In the genomic region with DNA sequence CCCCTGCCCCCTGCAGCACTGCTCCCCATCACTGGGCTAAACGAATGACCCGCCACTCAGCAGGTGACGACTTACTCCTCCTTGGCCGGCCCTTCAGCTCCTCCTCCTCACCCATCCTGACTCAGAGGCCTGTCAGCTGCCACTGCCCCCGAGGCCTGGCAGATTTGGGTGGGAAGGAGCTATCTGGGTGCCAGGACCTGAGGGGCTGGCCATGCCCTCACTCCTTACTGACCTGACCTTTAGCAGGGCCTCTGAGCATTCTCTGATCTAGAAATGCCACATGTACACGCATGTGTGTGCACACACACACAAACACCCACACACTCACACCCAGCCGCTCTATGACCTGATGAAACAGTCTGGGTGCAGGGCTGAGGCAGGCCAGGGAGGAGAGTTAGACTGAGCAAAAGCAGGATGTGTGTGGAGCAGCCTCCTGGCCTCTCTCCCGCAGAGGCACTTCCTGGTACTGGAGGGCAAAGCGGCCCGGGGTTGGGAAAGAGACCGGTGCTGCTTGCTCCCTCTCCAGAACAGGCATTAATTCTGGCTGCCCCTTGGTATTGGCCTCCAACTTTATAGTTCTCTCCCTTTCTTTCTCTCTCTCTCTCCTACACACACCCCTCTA, we compare ENCODE assay signal across 1 cellular context.
A peak's percentile ranks its signal among the peaks of the same experiment; 100 is the strongest.
TF ChIP-seq lines count a peak whose summit lies in the region.

No MANE protein-coding gene starts in this region.

TF ChIP-seq in HepG2, 621 proteins besides CTCF, POLR2A, EP300 and RAD21 (continued from another document and continues in another):
- peak; percentile 89 for TF ChIP-seq ZNF646 (CRISPR knock-in tag; IDR thresholded peaks at IDR 0.05)
- no peak for TF ChIP-seq ZNF496 (CRISPR knock-in tag; IDR thresholded peaks at IDR 0.05; ENCODE audit: insufficient replicate concordance)
- TF ChIP-seq ZBTB8A (CRISPR knock-in tag; IDR thresholded peaks at IDR 0.05; ENCODE audit: borderline replicate concordance, low read depth) = no peak
- TF ChIP-seq TGIF2 (CRISPR knock-in tag; IDR thresholded peaks at IDR 0.05) = no peak
- peak; percentile 51 for TF ChIP-seq RXRB (CRISPR knock-in tag; IDR thresholded peaks at IDR 0.05; ENCODE audit: borderline replicate concordance)
- TF ChIP-seq KMT2A (CRISPR knock-in tag; IDR thresholded peaks at IDR 0.05) = no peak
- TF ChIP-seq ZNF670 (CRISPR knock-in tag; IDR thresholded peaks at IDR 0.05; ENCODE audit: borderline replicate concordance) = no peak; the same call in 1 of the 2 replicates
- no peak for TF ChIP-seq IRF9 (CRISPR knock-in tag; IDR thresholded peaks at IDR 0.05; ENCODE audit: borderline replicate concordance)
- no peak for TF ChIP-seq ZNF350 (CRISPR knock-in tag; IDR thresholded peaks at IDR 0.05; ENCODE audit: borderline replicate concordance, low read depth)
- TF ChIP-seq DBP (CRISPR knock-in tag; IDR thresholded peaks at IDR 0.05; ENCODE audit: not compliant biosample characterization) = no peak
- TF ChIP-seq, protein P1, sequence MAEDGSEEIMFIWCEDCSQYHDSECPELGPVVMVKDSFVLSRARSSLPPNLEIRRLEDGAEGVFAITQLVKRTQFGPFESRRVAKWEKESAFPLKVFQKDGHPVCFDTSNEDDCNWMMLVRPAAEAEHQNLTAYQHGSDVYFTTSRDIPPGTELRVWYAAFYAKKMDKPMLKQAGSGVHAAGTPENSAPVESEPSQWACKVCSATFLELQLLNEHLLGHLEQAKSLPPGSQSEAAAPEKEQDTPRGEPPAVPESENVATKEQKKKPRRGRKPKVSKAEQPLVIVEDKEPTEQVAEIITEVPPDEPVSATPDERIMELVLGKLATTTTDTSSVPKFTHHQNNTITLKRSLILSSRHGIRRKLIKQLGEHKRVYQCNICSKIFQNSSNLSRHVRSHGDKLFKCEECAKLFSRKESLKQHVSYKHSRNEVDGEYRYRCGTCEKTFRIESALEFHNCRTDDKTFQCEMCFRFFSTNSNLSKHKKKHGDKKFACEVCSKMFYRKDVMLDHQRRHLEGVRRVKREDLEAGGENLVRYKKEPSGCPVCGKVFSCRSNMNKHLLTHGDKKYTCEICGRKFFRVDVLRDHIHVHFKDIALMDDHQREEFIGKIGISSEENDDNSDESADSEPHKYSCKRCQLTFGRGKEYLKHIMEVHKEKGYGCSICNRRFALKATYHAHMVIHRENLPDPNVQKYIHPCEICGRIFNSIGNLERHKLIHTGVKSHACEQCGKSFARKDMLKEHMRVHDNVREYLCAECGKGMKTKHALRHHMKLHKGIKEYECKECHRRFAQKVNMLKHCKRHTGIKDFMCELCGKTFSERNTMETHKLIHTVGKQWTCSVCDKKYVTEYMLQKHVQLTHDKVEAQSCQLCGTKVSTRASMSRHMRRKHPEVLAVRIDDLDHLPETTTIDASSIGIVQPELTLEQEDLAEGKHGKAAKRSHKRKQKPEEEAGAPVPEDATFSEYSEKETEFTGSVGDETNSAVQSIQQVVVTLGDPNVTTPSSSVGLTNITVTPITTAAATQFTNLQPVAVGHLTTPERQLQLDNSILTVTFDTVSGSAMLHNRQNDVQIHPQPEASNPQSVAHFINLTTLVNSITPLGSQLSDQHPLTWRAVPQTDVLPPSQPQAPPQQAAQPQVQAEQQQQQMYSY (CRISPR knock-in tag; IDR thresholded peaks at IDR 0.05) = no peak
- peak; percentile 35 for TF ChIP-seq ARID4A (CRISPR knock-in tag; IDR thresholded peaks at IDR 0.05; ENCODE audit: borderline replicate concordance)
- TF ChIP-seq ZNF615 (CRISPR knock-in tag; IDR thresholded peaks at IDR 0.05; ENCODE audit: borderline replicate concordance) = no peak
- TF ChIP-seq, protein P2, sequence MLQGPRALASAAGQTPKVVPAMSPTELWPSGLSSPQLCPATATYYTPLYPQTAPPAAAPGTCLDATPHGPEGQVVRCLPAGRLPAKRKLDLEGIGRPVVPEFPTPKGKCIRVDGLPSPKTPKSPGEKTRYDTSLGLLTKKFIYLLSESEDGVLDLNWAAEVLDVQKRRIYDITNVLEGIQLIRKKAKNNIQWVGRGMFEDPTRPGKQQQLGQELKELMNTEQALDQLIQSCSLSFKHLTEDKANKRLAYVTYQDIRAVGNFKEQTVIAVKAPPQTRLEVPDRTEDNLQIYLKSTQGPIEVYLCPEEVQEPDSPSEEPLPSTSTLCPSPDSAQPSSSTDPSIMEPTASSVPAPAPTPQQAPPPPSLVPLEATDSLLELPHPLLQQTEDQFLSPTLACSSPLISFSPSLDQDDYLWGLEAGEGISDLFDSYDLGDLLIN (CRISPR knock-in tag; IDR thresholded peaks at IDR 0.05; ENCODE audit: borderline replicate concordance) = no peak
- TF ChIP-seq FOXO4 (CRISPR knock-in tag; conservative IDR thresholded peaks at IDR 0.05) = no peak
- no peak for TF ChIP-seq KDM6A (CRISPR knock-in tag; IDR thresholded peaks at IDR 0.05; ENCODE audit: low read depth)
- peak; percentile 97 for TF ChIP-seq ELF3 (CRISPR knock-in tag; IDR thresholded peaks at IDR 0.05)
- TF ChIP-seq ZBTB43 (CRISPR knock-in tag; conservative IDR thresholded peaks at IDR 0.05) = peak; percentile 99
- TF ChIP-seq, protein P3, sequence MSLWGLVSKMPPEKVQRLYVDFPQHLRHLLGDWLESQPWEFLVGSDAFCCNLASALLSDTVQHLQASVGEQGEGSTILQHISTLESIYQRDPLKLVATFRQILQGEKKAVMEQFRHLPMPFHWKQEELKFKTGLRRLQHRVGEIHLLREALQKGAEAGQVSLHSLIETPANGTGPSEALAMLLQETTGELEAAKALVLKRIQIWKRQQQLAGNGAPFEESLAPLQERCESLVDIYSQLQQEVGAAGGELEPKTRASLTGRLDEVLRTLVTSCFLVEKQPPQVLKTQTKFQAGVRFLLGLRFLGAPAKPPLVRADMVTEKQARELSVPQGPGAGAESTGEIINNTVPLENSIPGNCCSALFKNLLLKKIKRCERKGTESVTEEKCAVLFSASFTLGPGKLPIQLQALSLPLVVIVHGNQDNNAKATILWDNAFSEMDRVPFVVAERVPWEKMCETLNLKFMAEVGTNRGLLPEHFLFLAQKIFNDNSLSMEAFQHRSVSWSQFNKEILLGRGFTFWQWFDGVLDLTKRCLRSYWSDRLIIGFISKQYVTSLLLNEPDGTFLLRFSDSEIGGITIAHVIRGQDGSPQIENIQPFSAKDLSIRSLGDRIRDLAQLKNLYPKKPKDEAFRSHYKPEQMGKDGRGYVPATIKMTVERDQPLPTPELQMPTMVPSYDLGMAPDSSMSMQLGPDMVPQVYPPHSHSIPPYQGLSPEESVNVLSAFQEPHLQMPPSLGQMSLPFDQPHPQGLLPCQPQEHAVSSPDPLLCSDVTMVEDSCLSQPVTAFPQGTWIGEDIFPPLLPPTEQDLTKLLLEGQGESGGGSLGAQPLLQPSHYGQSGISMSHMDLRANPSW (CRISPR knock-in tag; IDR thresholded peaks at IDR 0.05; ENCODE audit: borderline replicate concordance) = no peak
- no peak; the same call in 1 of the 2 replicates for TF ChIP-seq ZNF260 (CRISPR knock-in tag; IDR thresholded peaks at IDR 0.05; ENCODE audit: borderline replicate concordance, low read depth)
- TF ChIP-seq PAF1 (CRISPR knock-in tag; IDR thresholded peaks at IDR 0.05) = no peak
- TF ChIP-seq SRY (CRISPR knock-in tag; IDR thresholded peaks at IDR 0.05) = no peak; the same call in 1 of the 2 replicates
- TF ChIP-seq ZNF264 (CRISPR knock-in tag; IDR thresholded peaks at IDR 0.05) = no peak
- TF ChIP-seq ZNF761 (CRISPR knock-in tag; conservative IDR thresholded peaks at IDR 0.05) = no peak; the same call in 1 of the 2 replicates
